In the genomic region with DNA sequence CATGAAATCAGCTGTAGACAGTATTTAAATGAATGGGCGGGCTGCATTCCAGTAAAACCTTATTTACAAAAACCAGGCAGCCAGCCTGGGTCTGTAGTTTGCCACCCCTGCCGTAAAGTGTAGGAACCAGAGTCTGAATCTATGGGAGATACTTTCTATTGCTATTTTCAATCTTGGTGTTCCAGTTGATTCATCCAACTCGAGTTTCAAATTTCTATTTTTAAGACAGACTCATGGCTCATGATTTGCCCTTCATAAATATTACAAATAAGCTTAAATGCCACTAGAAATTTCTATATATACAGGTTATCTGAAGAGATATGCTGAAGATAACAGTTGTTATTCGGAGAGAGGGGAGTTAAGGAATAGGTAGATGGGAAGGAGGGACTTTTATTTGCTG, we compare ENCODE assay signal across 29 cellular contexts. TPM values are rescaled to one million over a fixed set of nuclear protein-coding genes. Genes with fewer than 3 reads are reported as not detected.
"Had no signal": no experiment of that assay in that cellular context is flagged by ENCODE, and none has a peak within 500 bp of the region (broad histone marks: within the 10 kb centered on the region; RNA-seq: fewer than 3 reads in every experiment).

No MANE protein-coding gene starts in this region.

- H3K9me3 Mint-ChIP-seq: immature natural killer cell; naive thymus-derived CD8-positive, alpha-beta T cell; nephron; stimulated activated effector memory CD8-positive, alpha-beta T cell treated with anti-CD3 and anti-CD28 coated beads, Interleukin-12 subunit alpha, Interleukin-12 subunit beta, amount 100 ng/mL, for 72 hours; stimulated activated naive CD8-positive, alpha-beta T cell treated with anti-CD3 and anti-CD28 coated beads, Interleukin-15, Interleukin-2, amounts not matched to agents 100 ng/mL and 50 ng/mL, for 24 hours had no signal

- H3K4me1 Mint-ChIP-seq: immature natural killer cell; naive thymus-derived CD8-positive, alpha-beta T cell; nephron; neural crest cell; stimulated activated effector memory CD8-positive, alpha-beta T cell treated with anti-CD3 and anti-CD28 coated beads, Interleukin-12 subunit alpha, Interleukin-12 subunit beta, amount 100 ng/mL, for 72 hours had no signal

- H3K27ac Mint-ChIP-seq: immature natural killer cell; naive thymus-derived CD8-positive, alpha-beta T cell; nephron; stimulated activated effector memory CD8-positive, alpha-beta T cell treated with anti-CD3 and anti-CD28 coated beads, Interleukin-12 subunit alpha, Interleukin-12 subunit beta, amount 100 ng/mL, for 72 hours; stimulated activated naive CD8-positive, alpha-beta T cell treated with anti-CD3 and anti-CD28 coated beads, Interleukin-15, Interleukin-2, amounts not matched to agents 100 ng/mL and 50 ng/mL, for 24 hours had no signal

- H3K27ac ChIP-seq: left lung, lower lobe of right lung, pancreas, prostate gland, right atrium auricular region, right lobe of liver, skin epidermis, suprapubic skin, thoracic aorta, tibial artery, upper lobe of right lung had no signal

- ATAC-seq: left lung; lower lobe of right lung; naive thymus-derived CD8-positive, alpha-beta T cell; right lobe of liver; upper lobe of right lung had no signal

- H3K9me3 ChIP-seq: left lung, lower lobe of right lung, pancreas, prostate gland, right atrium auricular region, right lobe of liver, suprapubic skin, thoracic aorta, tibial artery, upper lobe of right lung had no signal

- H3K4me1 ChIP-seq: left lung, lower lobe of right lung, pancreas, prostate gland, right atrium auricular region, right lobe of liver, suprapubic skin, tibial artery, upper lobe of right lung had no signal

- H3K36me3 ChIP-seq: left lung, lower lobe of right lung, pancreas, prostate gland, right atrium auricular region, right lobe of liver, suprapubic skin, thoracic aorta, tibial artery, upper lobe of right lung had no signal

- H3K4me3 ChIP-seq: left lung, lower lobe of right lung, pancreas, prostate gland, right atrium auricular region, right lobe of liver, skin epidermis, suprapubic skin, thoracic aorta, tibial artery, upper lobe of right lung had no signal

- DNase-seq: hypothalamus; immature natural killer cell; kidney; left colon; left lung; lower lobe of right lung; mesenchymal stem cell; naive thymus-derived CD8-positive, alpha-beta T cell; nucleus accumbens; pancreas; posterior cingulate gyrus; right lobe of liver; stimulated activated CD4-positive, alpha-beta T cell treated with anti-CD3 and anti-CD28 coated beads, Interleukin-12 subunit alpha, Interleukin-12 subunit beta, amount 100 ng/mL, for 4 hours; stimulated activated CD4-positive, alpha-beta T cell treated with anti-CD3 and anti-CD28 coated beads, Interleukin-15, amount 100 ng/mL, for 24 hours; stimulated activated CD4-positive, alpha-beta T cell treated with anti-CD3 and anti-CD28 coated beads, Interleukin-2, amount 100 ng/mL, for 24 hours; stimulated activated CD4-positive, alpha-beta T cell treated with anti-CD3 and anti-CD28 coated beads, Interleukin-4, amount 100 ng/mL, for 24 hours; stimulated activated naive CD4-positive, alpha-beta T cell; tibial artery; upper lobe of right lung had no signal

- H3K27me3 ChIP-seq: left lung, pancreas, right atrium auricular region, right lobe of liver, suprapubic skin, tibial artery, upper lobe of right lung had no signal

- H3K36me3 Mint-ChIP-seq: immature natural killer cell; naive thymus-derived CD8-positive, alpha-beta T cell; stimulated activated effector memory CD8-positive, alpha-beta T cell treated with anti-CD3 and anti-CD28 coated beads, Interleukin-12 subunit alpha, Interleukin-12 subunit beta, amount 100 ng/mL, for 72 hours had no signal

- H3K4me3 Mint-ChIP-seq: immature natural killer cell; naive thymus-derived CD8-positive, alpha-beta T cell; nephron; neural crest cell; stimulated activated effector memory CD8-positive, alpha-beta T cell treated with anti-CD3 and anti-CD28 coated beads, Interleukin-12 subunit alpha, Interleukin-12 subunit beta, amount 100 ng/mL, for 72 hours; stimulated activated naive CD8-positive, alpha-beta T cell treated with anti-CD3 and anti-CD28 coated beads, Interleukin-15, Interleukin-2, amounts not matched to agents 100 ng/mL and 50 ng/mL, for 24 hours had no signal

RNA-seq across cellular contexts. Expression of gene ADGRF4, which starts 18.9 kb away (rescaled TPM):
- total RNA-seq: kidney; liver; lower lobe of right lung; naive thymus-derived CD8-positive, alpha-beta T cell; neural crest cell; pancreas; right lobe of liver; thoracic aorta; upper lobe of right lung had no signal
- polyA plus RNA-seq: immature natural killer cell; liver; naive thymus-derived CD8-positive, alpha-beta T cell had no signal
